17 cellular contexts compared by ENCODE assay signal in genomic region chr6:75501756-75502155, GRCh38. TPM values are rescaled to one million over a fixed set of nuclear protein-coding genes. Genes with fewer than 3 reads are reported as not detected.
A peak's percentile ranks its signal among the peaks of the same experiment; 100 is the strongest.
DNase-seq lines count a peak whose midpoint lies in the region; ATAC-seq, FAIRE-seq and TF ChIP-seq lines count a peak whose summit lies in the region.
"Had no signal": no experiment of that assay in that cellular context is flagged by ENCODE, and none has a peak within 500 bp of the region (broad histone marks: within the 10 kb centered on the region; RNA-seq: fewer than 3 reads in every experiment).

No MANE protein-coding gene starts in this region.

- H3K27ac Mint-ChIP-seq in H9: peak overlapping the region in 1 of 3 experiments; percentile 66; a peak in 1 of 7 replicates
- H3K27ac Mint-ChIP-seq in type B pancreatic cell: peak overlapping the region; percentile 73
- H3K27ac Mint-ChIP-seq: CD14-positive monocyte; CD4-positive, alpha-beta memory T cell had no signal

- H4K20me1 ChIP-seq in H9 (ENCODE audit: control insufficient read depth, insufficient read depth, insufficient read length): no peaks in the 10 kb centered on the region
- H4K20me1 ChIP-seq in endothelial cell of umbilical vein (replicated peaks; ENCODE audit: control insufficient read depth, extremely low read depth, insufficient read depth, low read length): no peaks in the 10 kb centered on the region
- H4K20me1 ChIP-seq: BLaER1 had no signal

- H3K4me2 ChIP-seq in H9 (ENCODE audit: insufficient read depth, insufficient read length, low read length) (no peak overlapping the region), endothelial cell of umbilical vein (ENCODE audit: insufficient read depth, low read length) (peak overlapping the region; percentile 75)
- H3K4me2 ChIP-seq: BLaER1 had no signal

- H3K27ac ChIP-seq in H9 (ENCODE audit: insufficient read length, low read depth, low read length): no peak overlapping the region
- H3K27ac ChIP-seq in endothelial cell of umbilical vein (ENCODE audit: insufficient read depth, low read depth, low read length): peak overlapping the region; percentile 79
- peak overlapping the region in 2 of 4 donors; percentile 17 to 30 for H3K27ac ChIP-seq in gastrocnemius medialis
- H3K27ac ChIP-seq in right cardiac atrium (ENCODE audit: low read length): no peak overlapping the region
- H3K27ac ChIP-seq: BLaER1 had no signal

- H3K79me1 ChIP-seq in H9 (ENCODE audit: insufficient read depth, low read depth, low read length, poor library complexity, severe bottlenecking): no peaks in the 10 kb centered on the region

- H2BK20ac ChIP-seq in H9 (ENCODE audit: low read depth, low read length, poor library complexity, severe bottlenecking): no peak overlapping the region

- TF ChIP-seq CTCF in H9 (conservative IDR thresholded peaks at IDR 0.05) (no peak), choroid plexus epithelial cell (conservative IDR thresholded peaks at IDR 0.05; ENCODE audit: low read depth, low read length) (no peak), endothelial cell of umbilical vein (IDR thresholded peaks at IDR 0.05; ENCODE audit: extremely low read depth in 1 of 2, insufficient read depth in 1 of 2, low read depth in 1 of 2, low read length in 2 of 2) (no peak), type B pancreatic cell (conservative IDR thresholded peaks at IDR 0.05) (no peak), gastrocnemius medialis (IDR thresholded peaks at IDR 0.05 in 4 of 5, conservative IDR thresholded peaks at IDR 0.05 in 1 of 5) (no peak)

- H3K18ac ChIP-seq in H9 (ENCODE audit: insufficient read length, low read depth, low read length): no peak overlapping the region

- no peaks in the 10 kb centered on the region; the same call in 1 of the 2 replicates for H3K4me1 ChIP-seq in H9 (ENCODE audit: insufficient read depth, low read length)
- peaks cover 45% of the 10 kb centered on the region for H3K4me1 ChIP-seq in endothelial cell of umbilical vein (ENCODE audit: control insufficient read depth, extremely low read depth, insufficient read depth, low read length)
- H3K4me1 ChIP-seq in gastrocnemius medialis: peaks cover 14 to 15% of the 10 kb centered on the region in 2 donors
- no peaks in the 10 kb centered on the region for H3K4me1 ChIP-seq in right cardiac atrium (ENCODE audit: control insufficient read depth, insufficient read depth, low read length)
- H3K4me1 ChIP-seq: BLaER1 had no signal

- no peak overlapping the region for H2BK15ac ChIP-seq in H9 (ENCODE audit: low read depth, low read length)

- CTCF ChIA-PET in endothelial cell of umbilical vein (lab: Charles Lee): interaction anchor here (0.7 to 1.2 kb wide), 8 partner anchors 9 to 234 kb away, joined by 3 to 5 read pairs (median 4); no protein-coding TSS in a partner anchor

- H3K27me3 ChIP-seq in H9 (ENCODE audit: insufficient read depth, low read length) (no peaks in the 10 kb centered on the region), endothelial cell of umbilical vein (ENCODE audit: control insufficient read depth in 2 of 2, insufficient read depth in 2 of 2, low read length in 2 of 2) (no peaks in the 10 kb centered on the region), gastrocnemius medialis (no peaks in the 10 kb centered on the region), right cardiac atrium (ENCODE audit: control insufficient read depth, insufficient read depth) (no peaks in the 10 kb centered on the region)
- H3K27me3 ChIP-seq: BLaER1 had no signal

- H2AFZ ChIP-seq in H9 (ENCODE audit: low read length) (peak overlapping the region; percentile 82), endothelial cell of umbilical vein (ENCODE audit: low read depth, low read length) (peak overlapping the region; percentile 89)

- POLR2A ChIA-PET in endothelial cell of umbilical vein (lab: Charles Lee): no interaction called here

- H3K9me3 Mint-ChIP-seq in H9: no peaks in the 10 kb centered on the region
- H3K9me3 Mint-ChIP-seq in type B pancreatic cell: no peaks in the 10 kb centered on the region
- H3K9me3 Mint-ChIP-seq: CD4-positive, alpha-beta memory T cell had no signal

- no peak overlapping the region for H2BK12ac ChIP-seq in H9 (ENCODE audit: insufficient read length, low read depth, low read length)

- in situ Hi-C loops in gastrocnemius medialis (cut with MboI; ENCODE audit: low sequenced_read_pairs in 4 of 4): loop anchor here in 3 of 4 donors (10.0 kb wide), 1 partner anchor 207 kb away; no protein-coding TSS in a partner anchor

- TF ChIP-seq POLR2A in endothelial cell of umbilical vein (IDR thresholded peaks at IDR 0.05; ENCODE audit: low read depth, low read length) (no peak), gastrocnemius medialis (IDR thresholded peaks at IDR 0.05) (no peak)

- no peak overlapping the region for H3K23ac ChIP-seq in H9 (ENCODE audit: insufficient read length, low read depth, low read length)

- H4K5ac ChIP-seq in H9 (ENCODE audit: insufficient read length, low read depth, low read length): no peak overlapping the region

- no peaks in the 10 kb centered on the region for H3K79me2 ChIP-seq in H9 (ENCODE audit: insufficient read depth, low read length)
- no peaks in the 10 kb centered on the region for H3K79me2 ChIP-seq in endothelial cell of umbilical vein (ENCODE audit: control insufficient read depth, insufficient read depth, low read length)

- H2AK5ac ChIP-seq in H9 (ENCODE audit: insufficient read length, low read length): no peak overlapping the region

- H3K9me3 ChIP-seq in H9 (ENCODE audit: control insufficient read depth, low read depth, low read length) (no peaks in the 10 kb centered on the region), endothelial cell of umbilical vein (replicated peaks; ENCODE audit: control insufficient read depth, insufficient read depth, low read length) (no peaks in the 10 kb centered on the region), gastrocnemius medialis (no peaks in the 10 kb centered on the region), right cardiac atrium (ENCODE audit: control insufficient read depth, low read length) (no peaks in the 10 kb centered on the region)
- H3K9me3 ChIP-seq: HAP-1 had no signal

- no peak overlapping the region for H3K14ac ChIP-seq in H9 (ENCODE audit: insufficient read depth, low read length)

- H3K27me3 Mint-ChIP-seq in H9 (ENCODE audit: low read depth): no peaks in the 10 kb centered on the region; the same call in 1 of the 2 replicates
- H3K27me3 Mint-ChIP-seq in type B pancreatic cell: no peaks in the 10 kb centered on the region

- no peaks in the 10 kb centered on the region for H3K23me2 ChIP-seq in H9 (ENCODE audit: insufficient read length, low read depth, low read length, poor library complexity, severe bottlenecking)

- no TSS peak for BruUV-seq in endothelial cell of umbilical vein (replicated peaks; lab: Mats Ljungman, UMichigan)

- H3T11ph ChIP-seq in H9 (ENCODE audit: low read length): no peak overlapping the region

- H2BK120ac ChIP-seq in H9 (ENCODE audit: low read depth, low read length, poor library complexity, severe bottlenecking): no peak overlapping the region

- dilution Hi-C loops in endothelial cell of umbilical vein (cut with MboI; ENCODE audit: extremely low pct_ligation_motif_present, low sequenced_read_pairs): no loop called here

- H4K8ac ChIP-seq in H9 (replicated peaks; ENCODE audit: insufficient read length, low read depth, low read length): no peak overlapping the region

- no peak overlapping the region for H3K4ac ChIP-seq in H9 (ENCODE audit: low read depth, low read length)

- H3K4me1 Mint-ChIP-seq in H9: peaks cover 14 to 17% of the 10 kb centered on the region in 2 experiments
- peaks cover 26% of the 10 kb centered on the region for H3K4me1 Mint-ChIP-seq in type B pancreatic cell (ENCODE audit: unreplicated experiment)
- H3K4me1 Mint-ChIP-seq: CD14-positive monocyte; CD4-positive, alpha-beta memory T cell had no signal

- H3K36me3 Mint-ChIP-seq in H9 (ENCODE audit: insufficient read depth in 1 of 3, low read depth in 3 of 3): no peaks in the 10 kb centered on the region
- no peaks in the 10 kb centered on the region for H3K36me3 Mint-ChIP-seq in type B pancreatic cell
- H3K36me3 Mint-ChIP-seq: CD14-positive monocyte; CD4-positive, alpha-beta memory T cell had no signal

- H3K36me3 ChIP-seq in endothelial cell of umbilical vein (ENCODE audit: control insufficient read depth in 2 of 2, extremely low read depth in 1 of 2, insufficient read depth in 2 of 2, low read length in 2 of 2) (no peaks in the 10 kb centered on the region), gastrocnemius medialis (no peaks in the 10 kb centered on the region)
- H3K36me3 ChIP-seq: BLaER1, HAP-1 had no signal

- no CpG with 5 or more reads among the region's 4 CpGs for WGBS in H9 (ENCODE audit: extremely low coverage, insufficient read length, low lambda C conversion rate)
- WGBS in right cardiac atrium: 63% methylated on average over 4 of the region's 4 CpGs

- H2BK5ac ChIP-seq in H9 (ENCODE audit: insufficient read length, low read length): no peak overlapping the region

- no peak overlapping the region for H3K56ac ChIP-seq in H9 (ENCODE audit: insufficient read length, low read depth, low read length)

- ATAC-seq in gastrocnemius medialis (no peak), right cardiac atrium (no peak)

- peak; percentile 49 for FAIRE-seq in endothelial cell of umbilical vein (lab: Jason Lieb, UNC)
- FAIRE-seq: GM12892 had no signal

- H4K91ac ChIP-seq in H9 (ENCODE audit: insufficient read length, low read depth, low read length): no peak overlapping the region

- DNase-seq in H9: no peak
- DNase-seq in choroid plexus epithelial cell (ENCODE audit: low read depth): peak; percentile 25
- DNase-seq in endothelial cell of umbilical vein (ENCODE audit: low read depth, low spot score): peak; percentile 86
- no peak for DNase-seq in type B pancreatic cell (ENCODE audit: extremely low spot score, unreplicated experiment)
- DNase-seq in A172 (ENCODE audit: low spot score): no peak
- no peak for DNase-seq in gastrocnemius medialis
- no peak for DNase-seq in right cardiac atrium
- DNase-seq: CD4-positive, alpha-beta memory T cell; DMS153; DMS79; GDM1; GOT3 had no signal

- no peak overlapping the region for H3K4me3 ChIP-seq in choroid plexus epithelial cell (ENCODE audit: low read depth, low read length)
- no peak overlapping the region for H3K4me3 ChIP-seq in endothelial cell of umbilical vein (replicated peaks in 1 of 3; ENCODE audit: insufficient read depth in 1 of 3, low read depth in 1 of 3, low read length in 3 of 3)
- no peak overlapping the region for H3K4me3 ChIP-seq in gastrocnemius medialis
- no peak overlapping the region for H3K4me3 ChIP-seq in right cardiac atrium (ENCODE audit: low read length)
- H3K4me3 ChIP-seq: BLaER1, HAP-1 had no signal

- H3K9ac ChIP-seq in H9 (ENCODE audit: extremely low read depth, insufficient read length, low read length) (no peak overlapping the region), endothelial cell of umbilical vein (replicated peaks; ENCODE audit: extremely low read depth, insufficient read depth, low read length) (peak overlapping the region; percentile 15)
- H3K9ac ChIP-seq: BLaER1 had no signal

- H3K4me3 Mint-ChIP-seq in H9: no peak overlapping the region
- peak overlapping the region; percentile 25 for H3K4me3 Mint-ChIP-seq in type B pancreatic cell
- H3K4me3 Mint-ChIP-seq: CD14-positive monocyte; CD4-positive, alpha-beta memory T cell had no signal

- intact Hi-C loops in endothelial cell of umbilical vein (cut with micrococcal nuclease): no loop called here
- intact Hi-C loops in gastrocnemius medialis (cut with DNase I; ENCODE audit: low total_unique reads): no loop called here
- intact Hi-C loops in right cardiac atrium (cut with DNase I): loop anchor here in 2 of 4 donors (10.0 kb wide), 2 partner anchors 197 to 207 kb away; no protein-coding TSS in a partner anchor

- H3K9me1 ChIP-seq in endothelial cell of umbilical vein (replicated peaks; ENCODE audit: control insufficient read depth, extremely low read depth, insufficient read depth, low read length): no peaks in the 10 kb centered on the region

RNA-seq across cellular contexts. Expression of gene FILIP1, which starts 8.2 kb away (rescaled TPM):
- 8.6 and 10.5 TPM in 2 replicates for total RNA-seq in H9 (2021)
- 12.6 and 13.7 TPM in 2 replicates for total RNA-seq in endothelial cell of umbilical vein
- polyA plus RNA-seq in endothelial cell of umbilical vein: 2.8 and 2.9 TPM in 2 replicates
- polyA plus RNA-seq in endothelial cell of umbilical vein (2011; cell fraction: cytosol; rRNA removed): 3.2 and 4.0 TPM in 2 replicates
- polyA plus RNA-seq in endothelial cell of umbilical vein (2011; cell fraction: nucleus; rRNA removed): 3.5 and 4.5 TPM in 2 replicates
- 3.4 and 4.2 TPM in 2 replicates for polyA plus RNA-seq in endothelial cell of umbilical vein (2012)
- polyA minus RNA-seq in endothelial cell of umbilical vein: 4.7 and 5.0 TPM in 2 replicates
- not detected for polyA minus RNA-seq in endothelial cell of umbilical vein (2011; cell fraction: cytosol; rRNA and poly(A)+ RNA removed)
- polyA minus RNA-seq in endothelial cell of umbilical vein (2011; cell fraction: nucleus; rRNA and poly(A)+ RNA removed): 3.9 and 6.3 TPM in 2 replicates
- total RNA-seq in type B pancreatic cell (ENCODE audit: low replicate concordance): 2.0 and 5.0 TPM in 2 replicates
- total RNA-seq in A172 (2014; rRNA removed; shearing (Covaris generic)): 0.05 and 0.29 TPM in 2 replicates
- 100 to 1,000 TPM in 2 of 4 donors, 10 to 100 TPM in 2; 57.5 to 123 (median 93.8) TPM for total RNA-seq in gastrocnemius medialis
- 100 to 1,000 TPM; 110 to 131 (median 118) TPM for total RNA-seq in right cardiac atrium
- 39.1 TPM for polyA plus RNA-seq in right cardiac atrium
- total RNA-seq: CD4-positive, alpha-beta memory T cell; HT-29 had no signal
- polyA plus RNA-seq: CD14-positive monocyte; CD4-positive, alpha-beta memory T cell had no signal

Comparison
In these comparisons a context has a peak if more than half of its experiments do, and no peak if none do; other contexts are left out.
1. DNase-seq: peak in choroid plexus epithelial cell (single experiment) and endothelial cell of umbilical vein (single experiment); none in H9 (single experiment), type B pancreatic cell (single experiment), A172 (single experiment), gastrocnemius medialis (0 of 2) and right cardiac atrium (0 of 3).